In genomic region chr11:126823271-126823670, GRCh38 we compare ENCODE assay signal across 17 cellular contexts.
DNase-seq lines count a peak whose midpoint lies in the region; ATAC-seq and TF ChIP-seq lines count a peak whose summit lies in the region.
"Had no signal": no experiment of that assay in that cellular context is flagged by ENCODE, and none has a peak within 500 bp of the region (broad histone marks: within the 10 kb centered on the region; RNA-seq: fewer than 3 reads in every experiment).

No MANE protein-coding gene starts in this region.

- H2BK5ac ChIP-seq in mesendoderm (ENCODE audit: low read length) = no peak overlapping the region

- H3K79me1 ChIP-seq in mesendoderm (ENCODE audit: low read length) = no peaks in the 10 kb centered on the region

- H3K4me3 ChIP-seq in endodermal cell (ENCODE audit: low read length) (no peak overlapping the region), mesendoderm (ENCODE audit: low read length) (no peak overlapping the region), Peyer's patch (no peak overlapping the region), esophagus muscularis mucosa (no peak overlapping the region)
- H3K4me3 ChIP-seq: A549 had no signal

- no peaks in the 10 kb centered on the region for H3K9me3 ChIP-seq in endodermal cell (ENCODE audit: control insufficient read depth, low read length)
- H3K9me3 ChIP-seq in Peyer's patch = no peaks in the 10 kb centered on the region
- peaks cover 0 to 6% (median 0%) of the 10 kb centered on the region in 4 donors for H3K9me3 ChIP-seq in esophagus muscularis mucosa
- H3K9me3 ChIP-seq: A549, Caco-2 had no signal

- H3K27ac ChIP-seq in endodermal cell (ENCODE audit: low read depth, low read length) = no peak overlapping the region
- H3K27ac ChIP-seq in mesendoderm (ENCODE audit: low read depth, low read length) = peak overlapping the region; percentile 66
- H3K27ac ChIP-seq in Peyer's patch = no peak overlapping the region
- H3K27ac ChIP-seq in esophagus muscularis mucosa (replicated peaks in 1 of 4) = no peak overlapping the region
- H3K27ac ChIP-seq: 22Rv1, A549, C4-2B, KMS-11 had no signal

- intact Hi-C loops in esophagus muscularis mucosa (cut with DNase I) = no loop called here

- no peak overlapping the region for H2BK15ac ChIP-seq in mesendoderm (replicated peaks; ENCODE audit: low read depth)

- TF ChIP-seq POLR2A in Peyer's patch (IDR thresholded peaks at IDR 0.05) (no peak), esophagus muscularis mucosa (IDR thresholded peaks at IDR 0.05; ENCODE audit: low read depth) (no peak)

- H2BK120ac ChIP-seq in mesendoderm (ENCODE audit: low read depth, low read length) = no peak overlapping the region

- H3K27me3 Mint-ChIP-seq in endodermal cell (ENCODE audit: insufficient read depth) = no peaks in the 10 kb centered on the region

- ATAC-seq in GM21526 (IDR thresholded peaks at IDR 0.05; ENCODE audit: low FRiP score, unreplicated experiment) = no peak
- ATAC-seq: A549, HCT116 had no signal

- no peak overlapping the region for H3K56ac ChIP-seq in mesendoderm (ENCODE audit: low read length)

- H3K9ac ChIP-seq in endodermal cell (ENCODE audit: extremely low read depth, low read length, poor library complexity, severe bottlenecking) (no peak overlapping the region), mesendoderm (ENCODE audit: low read length) (no peak overlapping the region)
- H3K9ac ChIP-seq: KMS-11 had no signal

- no peak for TF ChIP-seq EP300 in esophagus muscularis mucosa (IDR thresholded peaks at IDR 0.05)

- H4K8ac ChIP-seq in mesendoderm (ENCODE audit: low read depth, low read length) = no peak overlapping the region

- no peak overlapping the region for H3K4me3 Mint-ChIP-seq in endodermal cell
- H3K4me3 Mint-ChIP-seq: CD4-positive, alpha-beta T cell; HFFc6 had no signal

- no peaks in the 10 kb centered on the region for H3K4me1 ChIP-seq in endodermal cell (ENCODE audit: control insufficient read depth, insufficient read depth, low read length)
- peaks cover 3% of the 10 kb centered on the region for H3K4me1 ChIP-seq in mesendoderm (ENCODE audit: control insufficient read depth, low read depth, low read length)
- no peaks in the 10 kb centered on the region for H3K4me1 ChIP-seq in Peyer's patch
- H3K4me1 ChIP-seq in esophagus muscularis mucosa = no peaks in the 10 kb centered on the region
- H3K4me1 ChIP-seq: A549, Caco-2 had no signal

- H3K23ac ChIP-seq in mesendoderm (ENCODE audit: low read length) = no peak overlapping the region

- no peaks in the 10 kb centered on the region for H3K36me3 ChIP-seq in endodermal cell (ENCODE audit: control insufficient read depth, insufficient read depth, low read length)
- no peaks in the 10 kb centered on the region for H3K36me3 ChIP-seq in mesendoderm (ENCODE audit: control insufficient read depth, insufficient read depth, low read length)
- no peaks in the 10 kb centered on the region for H3K36me3 ChIP-seq in Peyer's patch
- no peaks in the 10 kb centered on the region for H3K36me3 ChIP-seq in esophagus muscularis mucosa

- DNase-seq in DMS79 (lab: John Stamatoyannopoulos, UW) (peak; percentile 9), DMS79 treated with DMSO at 0.1 percent for 48 hours (lab: John Stamatoyannopoulos, UW) (no peak), endodermal cell (peak; percentile 45), mesendoderm (peak; percentile 69), Peyer's patch (no peak), esophagus muscularis mucosa (ENCODE audit: extremely low spot score) (no peak)
- DNase-seq: AML-193; Caco-2; CD4-positive, alpha-beta T cell; GOT3; HFFc6 had no signal

- H3K4me2 ChIP-seq in mesendoderm (ENCODE audit: low read length) = no peak overlapping the region
- H3K4me2 ChIP-seq: A549, KMS-11 had no signal

- H3K27me3 ChIP-seq in endodermal cell (ENCODE audit: control insufficient read depth, insufficient read depth, low read length, poor library complexity, severe bottlenecking) (no peaks in the 10 kb centered on the region), mesendoderm (ENCODE audit: insufficient read depth, low read length, poor library complexity) (no peaks in the 10 kb centered on the region), Peyer's patch (no peaks in the 10 kb centered on the region), esophagus muscularis mucosa (peaks cover 0 to 3% (median 0%) of the 10 kb centered on the region in 4 donors)

- H3K27ac Mint-ChIP-seq in endodermal cell = peak overlapping the region; percentile 28
- H3K27ac Mint-ChIP-seq: CD4-positive, alpha-beta T cell; HFFc6 had no signal

- peaks cover 17% of the 10 kb centered on the region for H3K4me1 Mint-ChIP-seq in endodermal cell

- no peaks in the 10 kb centered on the region for H3K36me3 Mint-ChIP-seq in endodermal cell (ENCODE audit: low read depth)

- no peak overlapping the region for H2AK5ac ChIP-seq in mesendoderm (ENCODE audit: low read length)

- no peak overlapping the region for H3K4ac ChIP-seq in mesendoderm (ENCODE audit: low read depth, low read length)

- no peak for TF ChIP-seq CTCF in endodermal cell (conservative IDR thresholded peaks at IDR 0.05)
- no peak for TF ChIP-seq CTCF in Peyer's patch (IDR thresholded peaks at IDR 0.05)
- no peak for TF ChIP-seq CTCF in esophagus muscularis mucosa (IDR thresholded peaks at IDR 0.05)

- no peaks in the 10 kb centered on the region for H3K79me2 ChIP-seq in mesendoderm (ENCODE audit: control insufficient read depth, insufficient read depth, low read length)

- H3K9me3 Mint-ChIP-seq in endodermal cell = no peaks in the 10 kb centered on the region
- H3K9me3 Mint-ChIP-seq: CD4-positive, alpha-beta T cell; HFFc6 had no signal

- H3K18ac ChIP-seq in mesendoderm (ENCODE audit: low read length) = no peak overlapping the region

- no peak overlapping the region for H4K5ac ChIP-seq in mesendoderm (ENCODE audit: low read length)

Comparison
In these comparisons a context has a peak if more than half of its experiments do, and no peak if none do; other contexts are left out.
1. DNase-seq: peak in DMS79 (single experiment), endodermal cell (single experiment) and mesendoderm (single experiment); none in DMS79 treated with DMSO at 0.1 percent for 48 hours (single experiment), Peyer's patch (0 of 3) and esophagus muscularis mucosa (single experiment).